20 cellular contexts compared by ENCODE assay signal in genomic region chr11:77361184-77361583, GRCh38. TPM values are rescaled to one million over a fixed set of nuclear protein-coding genes. Genes with fewer than 3 reads are reported as not detected.
DNase-seq lines count a peak whose midpoint lies in the region; ATAC-seq and TF ChIP-seq lines count a peak whose summit lies in the region.
"Had no signal": no experiment of that assay in that cellular context is flagged by ENCODE, and none has a peak within 500 bp of the region (broad histone marks: within the 10 kb centered on the region; RNA-seq: fewer than 3 reads in every experiment).

No MANE protein-coding gene starts in this region.

- no peaks in the 10 kb centered on the region; the same call in 1 of the 2 replicates for H3K9me3 ChIP-seq in iPS DF 6.9 (ENCODE audit: control insufficient read depth, insufficient read depth, low read length)
- no peaks in the 10 kb centered on the region for H3K9me3 ChIP-seq in left lung

- H3K4me3 ChIP-seq in astrocyte of the cerebellum (ENCODE audit: low read depth, low read length) (no peak overlapping the region), iPS DF 6.9 (ENCODE audit: low read length) (no peak overlapping the region), left lung (no peak overlapping the region)
- H3K4me3 ChIP-seq: heart left ventricle, spleen had no signal

- H3K36me3 ChIP-seq in iPS DF 6.9 (ENCODE audit: control insufficient read depth, insufficient read depth, low read length) (no peaks in the 10 kb centered on the region; the same call in 1 of the 2 replicates), left lung (peaks cover 0 to 19% of the 10 kb centered on the region in 2 donors)

- no peak for ATAC-seq in naive thymus-derived CD8-positive, alpha-beta T cell
- no peak for ATAC-seq in left lung
- ATAC-seq: effector memory CD8-positive, alpha-beta T cell; heart left ventricle; Right ventricle myocardium inferior had no signal

- H3K4me1 ChIP-seq in iPS DF 6.9 (ENCODE audit: control insufficient read depth, insufficient read depth, low read length) (no peaks in the 10 kb centered on the region), left lung (no peaks in the 10 kb centered on the region)
- H3K4me1 ChIP-seq: heart left ventricle, spleen had no signal

- WGBS in iPS DF 6.9 (ENCODE audit: insufficient coverage, insufficient read length): no CpG with 5 or more reads among the region's 3 CpGs

- peak overlapping the region; percentile 60 for H3K27ac Mint-ChIP-seq in HFFc6
- no peak overlapping the region for H3K27ac Mint-ChIP-seq in naive thymus-derived CD8-positive, alpha-beta T cell
- H3K27ac Mint-ChIP-seq: brain; effector memory CD8-positive, alpha-beta T cell had no signal

- H3K27ac ChIP-seq in iPS DF 6.9 (ENCODE audit: low read length): no peak overlapping the region
- H3K27ac ChIP-seq in left lung: no peak overlapping the region
- H3K27ac ChIP-seq: heart left ventricle, KMS-11, spleen had no signal

- DNase-seq in A172 (ENCODE audit: low spot score): peak; percentile 72
- peak; percentile 50 for DNase-seq in HFFc6
- DNase-seq in astrocyte of the cerebellum (ENCODE audit: low read depth): peak; percentile 37
- DNase-seq in iPS DF 6.9 (ENCODE audit: low read depth, low spot score): peak; percentile 25
- no peak for DNase-seq in NCI-H2196 (lab: John Stamatoyannopoulos, UW; ENCODE audit: unreplicated experiment)
- no peak for DNase-seq in naive thymus-derived CD8-positive, alpha-beta T cell
- no peak for DNase-seq in COLO829 (ENCODE audit: low spot score)
- DNase-seq in left lung: no peak
- DNase-seq: 8988T; effector memory CD8-positive, alpha-beta T cell; H7; heart left ventricle; NCI-H82; occipital lobe; spleen; T1000 had no signal

- TF ChIP-seq CTCF in HFFc6 (IDR thresholded peaks at IDR 0.05) (no peak), astrocyte of the cerebellum (IDR thresholded peaks at IDR 0.05; ENCODE audit: low read depth, low read length, missing control alignments) (no peak), left lung (IDR thresholded peaks at IDR 0.05) (no peak)

- H3K27me3 Mint-ChIP-seq in HFFc6 (ENCODE audit: insufficient read depth): no peaks in the 10 kb centered on the region
- no peaks in the 10 kb centered on the region for H3K27me3 Mint-ChIP-seq in naive thymus-derived CD8-positive, alpha-beta T cell
- H3K27me3 Mint-ChIP-seq: brain; effector memory CD8-positive, alpha-beta T cell had no signal

- H3K27me3 ChIP-seq in iPS DF 6.9 (ENCODE audit: control insufficient read depth, insufficient read depth, low read length) (no peaks in the 10 kb centered on the region), left lung (no peaks in the 10 kb centered on the region)
- H3K27me3 ChIP-seq: heart left ventricle, spleen had no signal

- peaks cover 84% of the 10 kb centered on the region for H3K36me3 Mint-ChIP-seq in HFFc6 (ENCODE audit: low read depth)
- H3K36me3 Mint-ChIP-seq in naive thymus-derived CD8-positive, alpha-beta T cell: peaks cover 11 to 47% (median 35%) of the 10 kb centered on the region in 3 donors

- H3K9me3 Mint-ChIP-seq in HFFc6: peaks cover 15% of the 10 kb centered on the region; the same call in 1 of the 2 replicates
- H3K9me3 Mint-ChIP-seq in naive thymus-derived CD8-positive, alpha-beta T cell: peaks cover 0 to 5% (median 0%) of the 10 kb centered on the region in 9 donors
- H3K9me3 Mint-ChIP-seq: effector memory CD8-positive, alpha-beta T cell had no signal

- POLR2A ChIA-PET in naive thymus-derived CD8-positive, alpha-beta T cell (lab: Charles Lee): no interaction called here

- in situ Hi-C loops in astrocyte of the cerebellum (cut with HindIII; ENCODE audit: low sequenced_read_pairs): no loop called here

- no peak overlapping the region for H3K4me3 Mint-ChIP-seq in HFFc6
- no peak overlapping the region for H3K4me3 Mint-ChIP-seq in naive thymus-derived CD8-positive, alpha-beta T cell
- H3K4me3 Mint-ChIP-seq: brain; effector memory CD8-positive, alpha-beta T cell had no signal

- intact Hi-C loops in left lung (cut with DNase I): no loop called here

- H3K4me1 Mint-ChIP-seq in HFFc6 (ENCODE audit: low read depth): peaks cover 25% of the 10 kb centered on the region
- peaks cover 0 to 9% (median 0%) of the 10 kb centered on the region in 4 donors for H3K4me1 Mint-ChIP-seq in naive thymus-derived CD8-positive, alpha-beta T cell
- H3K4me1 Mint-ChIP-seq: brain had no signal

RNA-seq across cellular contexts. Expression of gene GDPD4, which starts 59.7 kb away (rescaled TPM):
- total RNA-seq in A172 (2014; rRNA removed; shearing (Covaris generic)): not detected in 2 replicates
- not detected for total RNA-seq in HFFc6 (2021; fragmentation: NEBNext Ultra II Directional; extraction: Animal tissue kit (Norgen Biotek cat#: 25700))
- not detected for total RNA-seq in naive thymus-derived CD8-positive, alpha-beta T cell
- not detected for polyA plus RNA-seq in naive thymus-derived CD8-positive, alpha-beta T cell
- total RNA-seq in left lung: not detected
- total RNA-seq: H7, heart left ventricle, lung microvascular endothelial cell, occipital lobe, Right ventricle myocardium inferior had no signal

Comparison
In these comparisons a context has a peak if more than half of its experiments do, and no peak if none do; other contexts are left out.
1. DNase-seq: peak in A172 (single experiment), HFFc6 (single experiment), astrocyte of the cerebellum (single experiment) and iPS DF 6.9 (single experiment); none in NCI-H2196 (single experiment), naive thymus-derived CD8-positive, alpha-beta T cell (0 of 10), COLO829 (single experiment) and left lung (0 of 2).